In the genomic region with DNA sequence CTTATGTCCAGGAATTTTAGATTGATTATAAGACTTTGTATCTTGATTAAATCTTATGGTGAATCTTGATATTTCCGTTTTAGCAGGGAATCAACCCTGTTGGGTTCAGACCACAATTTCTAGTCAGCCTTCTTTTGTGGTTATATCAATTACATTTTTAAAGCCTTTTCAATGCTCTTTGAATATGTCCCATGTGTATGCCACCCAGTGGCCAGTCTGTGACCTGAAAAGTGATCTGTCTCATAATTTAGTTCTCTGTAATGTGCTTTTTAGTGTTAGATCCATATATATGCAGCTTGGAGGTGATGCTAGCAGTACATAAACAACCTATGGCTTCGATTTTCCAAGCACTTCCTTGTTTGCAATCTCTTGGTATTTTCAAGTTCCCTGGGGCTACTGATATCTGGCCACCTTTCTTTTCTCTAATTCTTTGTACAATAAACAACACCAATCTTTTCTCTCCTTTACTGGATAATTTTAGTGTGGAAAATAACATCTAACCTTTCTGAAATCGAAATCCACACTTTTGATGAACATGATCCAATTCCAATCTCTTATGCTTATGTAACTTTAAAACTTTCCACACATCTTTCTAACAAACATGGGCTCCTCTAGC, we compare ENCODE assay signal across 11 cellular contexts. TPM values are rescaled to one million over a fixed set of nuclear protein-coding genes. Genes with fewer than 3 reads are reported as not detected.
DNase-seq lines count a peak whose midpoint lies in the region; ATAC-seq and TF ChIP-seq lines count a peak whose summit lies in the region.
"Had no signal": no experiment of that assay in that cellular context is flagged by ENCODE, and none has a peak within 500 bp of the region (broad histone marks: within the 10 kb centered on the region; RNA-seq: fewer than 3 reads in every experiment).

No MANE protein-coding gene starts in this region.

- H3K79me2 ChIP-seq in HCT116 (ENCODE audit: insufficient read depth, low read length) = no peaks in the 10 kb centered on the region

- no peaks in the 10 kb centered on the region for H3K9me2 ChIP-seq in HCT116 (ENCODE audit: insufficient read depth)

- CTCF ChIA-PET in CD8-positive, alpha-beta T cell (lab: Charles Lee) = interaction anchor here (1.1 to 1.6 kb wide), 2 partner anchors 84 to 94 kb away, joined by 3 to 4 read pairs; no protein-coding TSS in a partner anchor
- CTCF ChIA-PET in HCT116 (lab: Charles Lee) = interaction anchor here (0.7 to 1.0 kb wide), 2 partner anchors 94 to 95 kb away, joined by 3 read pairs; no protein-coding TSS in a partner anchor

- no peaks in the 10 kb centered on the region for H3K36me3 ChIP-seq in CD8-positive, alpha-beta T cell (ENCODE audit: insufficient read depth, low read length)
- no peaks in the 10 kb centered on the region for H3K36me3 ChIP-seq in HCT116 (ENCODE audit: control insufficient read depth in 1 of 2, insufficient read depth in 2 of 2, low read length in 2 of 2)

- H4K20me1 ChIP-seq in HCT116 (ENCODE audit: insufficient read depth) = no peaks in the 10 kb centered on the region

- H3K27me3 Mint-ChIP-seq in CD8-positive, alpha-beta T cell (ENCODE audit: low read depth) = peaks cover 19% of the 10 kb centered on the region

- no peak overlapping the region for H3K27ac Mint-ChIP-seq in CD8-positive, alpha-beta T cell

- BruUV-seq in HCT116 (replicated peaks; lab: Mats Ljungman, UMichigan) = no TSS peak

- H3K4me3 Mint-ChIP-seq in CD8-positive, alpha-beta T cell = no peak overlapping the region

- intact Hi-C loops in CD8-positive, alpha-beta T cell (cut with DNase I, micrococcal nuclease) = loop anchor here in 1 of 2 experiments (1.0 kb wide), 1 partner anchor 95 kb away; no protein-coding TSS in a partner anchor
- intact Hi-C loops in HCT116 (cut with micrococcal nuclease) = loop anchor here (1.0 to 2.0 kb wide), 2 partner anchors 95 to 370 kb away; no protein-coding TSS in a partner anchor
- intact Hi-C loops in sciatic nerve (cut with DNase I) = no loop called here

- H2AFZ ChIP-seq in HCT116 (ENCODE audit: low read depth, low read length, poor library complexity, severe bottlenecking) = no peak overlapping the region

- H3K9ac ChIP-seq in HCT116 (ENCODE audit: low read length) = no peak overlapping the region

- no peaks in the 10 kb centered on the region for H3K9me3 Mint-ChIP-seq in CD8-positive, alpha-beta T cell

- no peaks in the 10 kb centered on the region for H3K9me3 ChIP-seq in CD8-positive, alpha-beta T cell (ENCODE audit: low read length)
- no peaks in the 10 kb centered on the region for H3K9me3 ChIP-seq in HCT116 (ENCODE audit: control insufficient read depth in 1 of 2, insufficient read depth in 1 of 2, low read depth in 1 of 2, low read length in 2 of 2)

- ATAC-seq in CD8-positive, alpha-beta T cell = no peak
- ATAC-seq in HCT116 (peak; percentile 71), left lobe of liver (peak; percentile 75), sciatic nerve (no peak)
- ATAC-seq: left colon had no signal

- H3K27me3 ChIP-seq in CD8-positive, alpha-beta T cell (ENCODE audit: insufficient read depth, low read length) = no peaks in the 10 kb centered on the region
- no peaks in the 10 kb centered on the region for H3K27me3 ChIP-seq in HCT116 (ENCODE audit: insufficient read depth, low read length)

- peak; percentile 34 for TF ChIP-seq CTCF in CD8-positive, alpha-beta T cell (IDR thresholded peaks at IDR 0.05)
- TF ChIP-seq CTCF in HCT116 (IDR thresholded peaks at IDR 0.05 in 2 of 3, conservative IDR thresholded peaks at IDR 0.05 in 1 of 3; ENCODE audit: borderline replicate concordance in 1 of 3, insufficient read depth in 1 of 3, low read depth in 2 of 3, low read length in 2 of 3) (peak; percentile 42 to 54 (median 53); a peak in 5 of 6 replicates), VCaP (conservative IDR thresholded peaks at IDR 0.05) (peak; percentile 80)

- no peak for TF ChIP-seq POLR2A in HCT116 (IDR thresholded peaks at IDR 0.05; ENCODE audit: borderline replicate concordance, extremely low read depth, insufficient read depth, insufficient read length)

- peak; percentile 47 for TF ChIP-seq RAD21 in HCT116 (IDR thresholded peaks at IDR 0.05; ENCODE audit: low read depth)

- no peaks in the 10 kb centered on the region for H3K4me1 Mint-ChIP-seq in CD8-positive, alpha-beta T cell (ENCODE audit: low read depth)

- no peak overlapping the region for H3K4me2 ChIP-seq in HCT116 (ENCODE audit: low read length)

- DNase-seq in CD8-positive, alpha-beta T cell = no peak
- DNase-seq in HCT116 (ENCODE audit: low read depth, low spot score) = peak; percentile 18
- no peak for DNase-seq in left lobe of liver (ENCODE audit: low spot score)
- no peak for DNase-seq in sciatic nerve (ENCODE audit: low spot score)
- DNase-seq in cerebellum (ENCODE audit: low spot score) = no peak
- DNase-seq in NCI-H82 (lab: John Stamatoyannopoulos, UW) = no peak
- DNase-seq in DMS153 (lab: John Stamatoyannopoulos, UW) = no peak
- DNase-seq: activated gamma-delta T cell, NCI-H2171 had no signal

- no peak overlapping the region for H3K27ac ChIP-seq in CD8-positive, alpha-beta T cell (ENCODE audit: low read depth, low read length)
- H3K27ac ChIP-seq in HCT116 (ENCODE audit: low read depth, low read length) (no peak overlapping the region), VCaP (no peak overlapping the region)

- no peak overlapping the region for H3K4me3 ChIP-seq in CD8-positive, alpha-beta T cell (ENCODE audit: low read depth, low read length)
- no peak overlapping the region for H3K4me3 ChIP-seq in HCT116 (replicated peaks in 1 of 2; ENCODE audit: low read depth in 1 of 2, low read length in 2 of 2)

- RAD21 ChIA-PET in HCT116 (lab: Charles Lee; ENCODE audit: low non-redundant PET in 1 of 2, low total read pairs in 2 of 2, uncharacterized antibody in 2 of 2, unreplicated experiment in 2 of 2) = no interaction called here

- POLR2A ChIA-PET in CD8-positive, alpha-beta T cell (lab: Charles Lee) = no interaction called here
- POLR2A ChIA-PET in HCT116 (lab: Charles Lee) = no interaction called here

- no peaks in the 10 kb centered on the region for H3K36me3 Mint-ChIP-seq in CD8-positive, alpha-beta T cell

- no peaks in the 10 kb centered on the region for H3K4me1 ChIP-seq in CD8-positive, alpha-beta T cell (ENCODE audit: insufficient read depth, low read length)
- no peaks in the 10 kb centered on the region for H3K4me1 ChIP-seq in HCT116 (ENCODE audit: control insufficient read depth in 1 of 2, insufficient read depth in 2 of 2, low read length in 2 of 2)

TF ChIP-seq in HCT116, 20 proteins besides CTCF, POLR2A, EP300 and RAD21 (continues in another document):
- TF ChIP-seq SP1 (IDR thresholded peaks at IDR 0.05; ENCODE audit: low read depth) (no peak), SIN3A (IDR thresholded peaks at IDR 0.05; ENCODE audit: low read depth) (no peak), SRF (IDR thresholded peaks at IDR 0.05; ENCODE audit: low read depth) (no peak), CEBPB (IDR thresholded peaks at IDR 0.05; ENCODE audit: low read depth) (no peak), ZNF274 (IDR thresholded peaks at IDR 0.05; ENCODE audit: low read depth, low read length) (no peak), FOSL1 (IDR thresholded peaks at IDR 0.05; ENCODE audit: low read depth) (no peak), YY1 (IDR thresholded peaks at IDR 0.05; ENCODE audit: extremely low read depth, insufficient replicate concordance, low read depth, low read length) (no peak)
- TF ChIP-seq, protein P1, sequence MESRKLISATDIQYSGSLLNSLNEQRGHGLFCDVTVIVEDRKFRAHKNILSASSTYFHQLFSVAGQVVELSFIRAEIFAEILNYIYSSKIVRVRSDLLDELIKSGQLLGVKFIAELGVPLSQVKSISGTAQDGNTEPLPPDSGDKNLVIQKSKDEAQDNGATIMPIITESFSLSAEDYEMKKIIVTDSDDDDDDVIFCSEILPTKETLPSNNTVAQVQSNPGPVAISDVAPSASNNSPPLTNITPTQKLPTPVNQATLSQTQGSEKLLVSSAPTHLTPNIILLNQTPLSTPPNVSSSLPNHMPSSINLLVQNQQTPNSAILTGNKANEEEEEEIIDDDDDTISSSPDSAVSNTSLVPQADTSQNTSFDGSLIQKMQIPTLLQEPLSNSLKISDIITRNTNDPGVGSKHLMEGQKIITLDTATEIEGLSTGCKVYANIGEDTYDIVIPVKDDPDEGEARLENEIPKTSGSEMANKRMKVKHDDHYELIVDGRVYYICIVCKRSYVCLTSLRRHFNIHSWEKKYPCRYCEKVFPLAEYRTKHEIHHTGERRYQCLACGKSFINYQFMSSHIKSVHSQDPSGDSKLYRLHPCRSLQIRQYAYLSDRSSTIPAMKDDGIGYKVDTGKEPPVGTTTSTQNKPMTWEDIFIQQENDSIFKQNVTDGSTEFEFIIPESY (IDR thresholded peaks at IDR 0.05; ENCODE audit: extremely low read depth, insufficient replicate concordance, low read length) = no peak
- TF ChIP-seq, protein P2, sequence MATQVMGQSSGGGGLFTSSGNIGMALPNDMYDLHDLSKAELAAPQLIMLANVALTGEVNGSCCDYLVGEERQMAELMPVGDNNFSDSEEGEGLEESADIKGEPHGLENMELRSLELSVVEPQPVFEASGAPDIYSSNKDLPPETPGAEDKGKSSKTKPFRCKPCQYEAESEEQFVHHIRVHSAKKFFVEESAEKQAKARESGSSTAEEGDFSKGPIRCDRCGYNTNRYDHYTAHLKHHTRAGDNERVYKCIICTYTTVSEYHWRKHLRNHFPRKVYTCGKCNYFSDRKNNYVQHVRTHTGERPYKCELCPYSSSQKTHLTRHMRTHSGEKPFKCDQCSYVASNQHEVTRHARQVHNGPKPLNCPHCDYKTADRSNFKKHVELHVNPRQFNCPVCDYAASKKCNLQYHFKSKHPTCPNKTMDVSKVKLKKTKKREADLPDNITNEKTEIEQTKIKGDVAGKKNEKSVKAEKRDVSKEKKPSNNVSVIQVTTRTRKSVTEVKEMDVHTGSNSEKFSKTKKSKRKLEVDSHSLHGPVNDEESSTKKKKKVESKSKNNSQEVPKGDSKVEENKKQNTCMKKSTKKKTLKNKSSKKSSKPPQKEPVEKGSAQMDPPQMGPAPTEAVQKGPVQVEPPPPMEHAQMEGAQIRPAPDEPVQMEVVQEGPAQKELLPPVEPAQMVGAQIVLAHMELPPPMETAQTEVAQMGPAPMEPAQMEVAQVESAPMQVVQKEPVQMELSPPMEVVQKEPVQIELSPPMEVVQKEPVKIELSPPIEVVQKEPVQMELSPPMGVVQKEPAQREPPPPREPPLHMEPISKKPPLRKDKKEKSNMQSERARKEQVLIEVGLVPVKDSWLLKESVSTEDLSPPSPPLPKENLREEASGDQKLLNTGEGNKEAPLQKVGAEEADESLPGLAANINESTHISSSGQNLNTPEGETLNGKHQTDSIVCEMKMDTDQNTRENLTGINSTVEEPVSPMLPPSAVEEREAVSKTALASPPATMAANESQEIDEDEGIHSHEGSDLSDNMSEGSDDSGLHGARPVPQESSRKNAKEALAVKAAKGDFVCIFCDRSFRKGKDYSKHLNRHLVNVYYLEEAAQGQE (IDR thresholded peaks at IDR 0.05; ENCODE audit: low read depth) = no peak

RNA-seq across cellular contexts. Expression of a gene that starts 28.8 kb away (rescaled TPM):
- not detected for total RNA-seq in CD8-positive, alpha-beta T cell
- total RNA-seq in HCT116 (2021; ENCODE audit: unreplicated experiment) = 0.17 TPM
- 0.36 and 0.57 TPM in 2 replicates for polyA plus RNA-seq in HCT116 (2012)
- 5.5 TPM for total RNA-seq in left lobe of liver
- total RNA-seq in sciatic nerve = 3.6 TPM
- 6.4 TPM for total RNA-seq in cerebellum

Comparison
In these comparisons a context has a peak if more than half of its experiments do, and no peak if none do; other contexts are left out.
1. ATAC-seq: peak in HCT116 (single experiment) and left lobe of liver (single experiment); none in CD8-positive, alpha-beta T cell (single experiment) and sciatic nerve (single experiment).
2. Peak in every context shown above with its lines, with median percentiles within 50 percentile points of each other: CTCF ChIP-seq.